ENCODE assay signal across 17 cellular contexts in the genomic region with DNA sequence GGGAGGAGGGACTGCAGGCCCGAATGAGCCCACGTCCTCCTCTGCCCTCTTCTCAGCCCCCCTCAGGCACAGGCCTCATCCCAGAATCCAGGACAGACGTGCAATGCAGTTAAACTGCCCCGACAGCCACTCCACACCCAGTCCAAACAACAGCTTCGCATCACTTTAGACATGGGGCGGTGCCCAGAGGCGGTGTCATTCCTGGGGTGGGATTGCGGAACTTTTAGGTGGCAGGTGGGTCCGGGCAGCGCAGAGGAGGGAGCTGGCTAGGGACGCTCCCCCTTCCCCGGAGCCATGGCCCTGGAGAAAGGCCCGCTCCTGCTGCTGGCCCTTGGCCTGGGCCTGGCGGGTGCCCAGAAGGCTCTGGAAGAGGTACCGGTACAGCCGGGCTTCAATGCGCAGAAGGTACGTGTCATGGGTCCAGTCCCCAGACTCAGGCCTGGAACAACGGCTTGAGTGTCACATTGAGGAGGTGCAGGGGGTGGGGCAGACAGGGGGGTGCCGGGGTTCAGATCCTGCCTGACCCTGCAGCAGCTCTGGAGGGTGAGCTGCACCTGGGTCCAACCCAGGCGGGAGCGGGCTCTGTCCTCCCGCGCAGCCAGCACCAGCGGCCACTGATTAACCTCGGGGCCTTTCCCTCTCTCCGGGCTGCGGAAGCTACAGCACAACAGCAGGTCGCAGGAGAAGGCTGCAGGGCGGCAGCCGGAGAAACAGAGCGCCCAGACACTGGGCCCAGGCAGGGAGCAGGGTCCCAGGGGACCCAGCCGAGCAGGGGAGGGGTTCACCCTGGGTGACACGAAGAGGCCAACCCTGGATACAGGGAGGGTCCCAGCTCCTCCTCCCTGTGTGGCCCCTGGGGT. TPM values are rescaled to one million over a fixed set of nuclear protein-coding genes. Genes with fewer than 3 reads are reported as not detected.
"Had no signal": no experiment of that assay in that cellular context is flagged by ENCODE, and none has a peak within 500 bp of the region (broad histone marks: within the 10 kb centered on the region; RNA-seq: fewer than 3 reads in every experiment).

No MANE protein-coding gene starts in this region.

- H3K4me3 ChIP-seq: body of pancreas, gastrocnemius medialis, left ventricle myocardium inferior, mucosa of descending colon, sigmoid colon, thoracic aorta had no signal

- H3K36me3 ChIP-seq: gastrocnemius medialis, left ventricle myocardium inferior, sigmoid colon, thoracic aorta had no signal

- H3K27me3 ChIP-seq: body of pancreas had no signal

- DNase-seq: activated CD4-positive, alpha-beta memory T cell treated with anti-CD3 and anti-CD28 coated beads for 36 hours; activated CD4-positive, alpha-beta T cell treated with anti-CD3 and anti-CD28 coated beads for 36 hours; activated naive CD4-positive, alpha-beta T cell treated with Interleukin-2 at 50 U/mL for 16 hours; activated naive CD8-positive, alpha-beta T cell treated with anti-CD3 and anti-CD28 coated beads, Interleukin-2, amount 10 ng/mL, durations not matched to agents 7 days and 5 days; activated T-cell treated with anti-CD3 and anti-CD28 coated beads, Interleukin-2, amount 50 U/mL, for 1 hour; body of pancreas; gastrocnemius medialis; left ventricle myocardium inferior; mucosa of descending colon; naive B cell; sigmoid colon; stimulated activated CD4-positive, alpha-beta T cell treated with anti-CD3 and anti-CD28 coated beads, Interleukin-4, amount 100 ng/mL, for 24 hours had no signal

- ATAC-seq: activated CD4-positive, alpha-beta T cell treated with anti-CD3 and anti-CD28 coated beads for 36 hours; activated T-helper 17 cell treated with anti-CD3 and anti-CD28 coated beads, Interleukin-2, amount 50 U/mL, for 72 hours; body of pancreas; gastrocnemius medialis; WTC11 had no signal

- H3K9me3 ChIP-seq: body of pancreas, gastrocnemius medialis, left ventricle myocardium inferior, mucosa of descending colon, sigmoid colon, thoracic aorta had no signal

- H3K4me1 ChIP-seq: body of pancreas, gastrocnemius medialis, left ventricle myocardium inferior, parathyroid adenoma, sigmoid colon had no signal

RNA-seq across cellular contexts. Expression of a gene that starts 25.2 kb away (rescaled TPM):
- polyA plus RNA-seq: esophagus, sigmoid colon had no signal

RNA-seq across cellular contexts. Expression of a gene that starts 48.9 kb away (rescaled TPM):
- polyA plus RNA-seq: esophagus, sigmoid colon had no signal

RNA-seq across cellular contexts. Expression of a gene that starts 52.6 kb away (rescaled TPM):
- polyA plus RNA-seq: esophagus, sigmoid colon had no signal
